In genomic region chr3:150379469-150379868, GRCh38 we compare ENCODE assay signal across 26 cellular contexts. TPM values are rescaled to one million over a fixed set of nuclear protein-coding genes. Genes with fewer than 3 reads are reported as not detected.
DNase-seq lines count a peak whose midpoint lies in the region; ATAC-seq, FAIRE-seq and TF ChIP-seq lines count a peak whose summit lies in the region.
"Had no signal": no experiment of that assay in that cellular context is flagged by ENCODE, and none has a peak within 500 bp of the region (broad histone marks: within the 10 kb centered on the region; RNA-seq: fewer than 3 reads in every experiment).

No MANE protein-coding gene starts in this region.

- peak overlapping the region; percentile 71 for H4K5ac ChIP-seq in H1 (ENCODE audit: insufficient read length, low read depth, low read length)

- H4K8ac ChIP-seq in H1 (ENCODE audit: extremely low read depth, insufficient read depth, low read length): no peak overlapping the region; the same call in 1 of the 2 replicates

- no peak overlapping the region for H2BK15ac ChIP-seq in H1 (ENCODE audit: low read length)

- no peak for TF ChIP-seq POLR2A in H1 (IDR thresholded peaks at IDR 0.05; ENCODE audit: control extremely low read depth in 1 of 2, low read depth in 2 of 2, low read length in 2 of 2)

- no peak overlapping the region for H2BK5ac ChIP-seq in H1 (ENCODE audit: low read depth, low read length)

- H3K79me1 ChIP-seq in H1 (ENCODE audit: low read depth, low read length): no peaks in the 10 kb centered on the region

- no peak for TF ChIP-seq EP300 in H1 (IDR thresholded peaks at IDR 0.05; ENCODE audit: borderline replicate concordance in 1 of 2, low read depth in 2 of 2, low read length in 2 of 2)

- H2BK120ac ChIP-seq in H1 (replicated peaks; ENCODE audit: low read depth, low read length): no peak overlapping the region

- POLR2A ChIA-PET in WTC11 (lab: Charles Lee): no interaction called here
- POLR2A ChIA-PET in H1 (lab: Charles Lee; ENCODE audit: partially characterized antibody): no interaction called here

- H3K9ac ChIP-seq in H1 (replicated peaks in 1 of 4; ENCODE audit: extremely low read depth in 1 of 4, low read depth in 3 of 4, low read length in 3 of 4): no peak overlapping the region
- H3K9ac ChIP-seq: BLaER1 had no signal

- no peaks in the 10 kb centered on the region for H3K9me3 ChIP-seq in H1 (ENCODE audit: insufficient read depth in 2 of 2, low read depth in 1 of 2, low read length in 1 of 2)
- H3K9me3 ChIP-seq: BE2C, BLaER1 had no signal

- H3K4ac ChIP-seq in H1 (replicated peaks; ENCODE audit: insufficient read length, low read depth, low read length): no peak overlapping the region

- no peaks in the 10 kb centered on the region for H3K23me2 ChIP-seq in H1 (ENCODE audit: low read depth, low read length)

- no peaks in the 10 kb centered on the region for H3K27me3 ChIP-seq in H1 (replicated peaks in 1 of 4; ENCODE audit: control insufficient read depth in 3 of 4, extremely low read depth in 1 of 4, insufficient read depth in 3 of 4, low read length in 3 of 4)
- H3K27me3 ChIP-seq: BE2C, BLaER1 had no signal

- CTCF ChIA-PET in WTC11 (lab: Charles Lee) (no interaction called here), H1 (lab: Charles Lee; ENCODE audit: partially characterized antibody) (no interaction called here)

- no peak overlapping the region for H3K56ac ChIP-seq in H1 (replicated peaks; ENCODE audit: insufficient read length, low read depth, low read length)

- H2BK12ac ChIP-seq in H1 (ENCODE audit: low read depth, low read length): 0 out of 2 replicates have a peak overlapping the region, but pooled peaks have one; percentile 6

- no peak overlapping the region for H3K14ac ChIP-seq in H1 (ENCODE audit: insufficient read length)

- no peaks in the 10 kb centered on the region for H4K20me1 ChIP-seq in H1 (replicated peaks in 1 of 2; ENCODE audit: control insufficient read depth in 1 of 2, insufficient read depth in 2 of 2, low read length in 2 of 2)
- H4K20me1 ChIP-seq: BLaER1 had no signal

- H3K4me1 ChIP-seq in H1 (replicated peaks in 1 of 4; ENCODE audit: control insufficient read depth in 3 of 4, insufficient read depth in 4 of 4, low read length in 3 of 4): peaks cover 0 to 7% (median 2%) of the 10 kb centered on the region in 4 experiments; a peak in 3 of 7 replicates
- H3K4me1 ChIP-seq: BE2C had no signal

- no peak overlapping the region for H3K4me3 Mint-ChIP-seq in WTC11
- H3K4me3 Mint-ChIP-seq: CD14-positive monocyte; CD4-positive, alpha-beta memory T cell; CD4-positive, CD25-positive, alpha-beta regulatory T cell; CD8-positive, alpha-beta memory T cell had no signal

- ATAC-seq in WTC11: 0 out of 2 replicates have a peak, but pooled peaks have one; percentile 48
- ATAC-seq in HG03520 (IDR thresholded peaks at IDR 0.05; ENCODE audit: unreplicated experiment): no peak
- ATAC-seq: GM12878 had no signal

- no peak for DNase-seq in WTC11 (ENCODE audit: low spot score)
- no peak for DNase-seq in H1 (ENCODE audit: low read depth in 1 of 2, low spot score in 2 of 2)
- no peak for DNase-seq in activated CD4-positive, alpha-beta T cell treated with anti-CD3 and anti-CD28 coated beads for 1 hour
- no peak for DNase-seq in NCI-H1436 treated with DMSO at 0.1 percent for 48 hours (lab: John Stamatoyannopoulos, UW)
- DNase-seq: 8988T; ACHN; BE2C; C1 segment of cervical spinal cord; CD4-positive, alpha-beta memory T cell; CD4-positive, CD25-positive, alpha-beta regulatory T cell; CD8-positive, alpha-beta memory T cell; COR-L47; DMS 273 treated with DMSO at 0.1 percent for 48 hours; DMS153; DMS53; DMS79; DND-41; EL; GDM1 had no signal

- H3K36me3 Mint-ChIP-seq in WTC11: no peaks in the 10 kb centered on the region
- H3K36me3 Mint-ChIP-seq: CD14-positive monocyte; CD4-positive, alpha-beta memory T cell; CD4-positive, CD25-positive, alpha-beta regulatory T cell; CD8-positive, alpha-beta memory T cell had no signal

- H4K91ac ChIP-seq in H1 (replicated peaks; ENCODE audit: insufficient read length, low read length): peak overlapping the region; percentile 84

- H2AFZ ChIP-seq in H1 (ENCODE audit: low read length): no peak overlapping the region

- H3K9me3 Mint-ChIP-seq in WTC11: peaks cover 3% of the 10 kb centered on the region
- H3K9me3 Mint-ChIP-seq: CD14-positive monocyte; CD4-positive, alpha-beta memory T cell; CD4-positive, CD25-positive, alpha-beta regulatory T cell had no signal

- no peak overlapping the region for H3K27ac ChIP-seq in H1 (ENCODE audit: low read depth, low read length)
- H3K27ac ChIP-seq: BLaER1 had no signal

- no peak overlapping the region for H3K23ac ChIP-seq in H1 (ENCODE audit: insufficient read length)

- H3K4me3 ChIP-seq in H1 (ENCODE audit: extremely low read depth in 1 of 4, insufficient read depth in 2 of 4, low read depth in 3 of 4, low read length in 4 of 4): no peak overlapping the region
- H3K4me3 ChIP-seq: BLaER1, GM12878 had no signal

- no peak overlapping the region for H2BK20ac ChIP-seq in H1 (ENCODE audit: low read length)

- no peak for FAIRE-seq in H1 (lab: Jason Lieb, UNC)
- FAIRE-seq: A204.1, GM12878, GM12892, GM18507 had no signal

- no peak overlapping the region for H2AK5ac ChIP-seq in H1 (ENCODE audit: low read depth, low read length)

- H3K36me3 ChIP-seq in H1 (ENCODE audit: control insufficient read depth in 2 of 4, insufficient read depth in 4 of 4, low read length in 3 of 4): no peaks in the 10 kb centered on the region
- H3K36me3 ChIP-seq: BE2C, BLaER1 had no signal

- no peaks in the 10 kb centered on the region for H3K79me2 ChIP-seq in H1 (ENCODE audit: control insufficient read depth in 1 of 2, insufficient read depth in 2 of 2, low read length in 2 of 2)

- H3K27ac Mint-ChIP-seq in WTC11: no peak overlapping the region
- H3K27ac Mint-ChIP-seq: CD4-positive, alpha-beta memory T cell; CD4-positive, CD25-positive, alpha-beta regulatory T cell had no signal

- no peak for TF ChIP-seq CTCF in WTC11 (IDR thresholded peaks at IDR 0.05)
- no peak for TF ChIP-seq CTCF in H1 (IDR thresholded peaks at IDR 0.05; ENCODE audit: control extremely low read depth in 1 of 3, insufficient read depth in 1 of 3, low read depth in 1 of 3, low read length in 3 of 3)

- H3K4me1 Mint-ChIP-seq in WTC11: peaks cover 31% of the 10 kb centered on the region

- 0 out of 4 replicates have a peak overlapping the region, but pooled peaks of 1 of the 2 experiments have one; percentile 15 for H3K4me2 ChIP-seq in H1 (ENCODE audit: insufficient read depth in 1 of 2, low read depth in 2 of 2, low read length in 2 of 2)
- H3K4me2 ChIP-seq: BLaER1 had no signal

- no peak for TF ChIP-seq RAD21 in H1 (IDR thresholded peaks at IDR 0.05 in 1 of 2, conservative IDR thresholded peaks at IDR 0.05 in 1 of 2; ENCODE audit: low read depth in 2 of 2, low read length in 2 of 2)

- no peaks in the 10 kb centered on the region for H3K27me3 Mint-ChIP-seq in WTC11 (ENCODE audit: low read depth)
- H3K27me3 Mint-ChIP-seq: CD4-positive, alpha-beta memory T cell; CD8-positive, alpha-beta memory T cell had no signal

- no peak overlapping the region; the same call in 1 of the 2 replicates for H3K18ac ChIP-seq in H1 (ENCODE audit: extremely low read depth, low read length)

- WGBS in H1 (ENCODE audit: extremely low coverage in 1 of 2, insufficient coverage in 1 of 2, insufficient read length in 1 of 2, insufficient replicate concordance in 2 of 2, low coverage in 1 of 2, low lambda C conversion rate in 2 of 2, missing lambda C conversion rate in 1 of 2), 2 experiments: 89% methylated on average over 1 of the region's 1 CpG; no CpG with 5 or more reads in 1 of the 2 experiments

TF ChIP-seq in WTC11, 78 proteins besides CTCF, POLR2A, EP300 and RAD21 (continues in another document):
- TF ChIP-seq ATF3 (CRISPR knock-in tag; conservative IDR thresholded peaks at IDR 0.05): no peak
- peak; percentile 51 for TF ChIP-seq ZNF121 (CRISPR knock-in tag; IDR thresholded peaks at IDR 0.05)

TF ChIP-seq in H1, 55 proteins besides CTCF, POLR2A, EP300 and RAD21:
- TF ChIP-seq E2F6 (IDR thresholded peaks at IDR 0.05) (no peak), KDM1A (IDR thresholded peaks at IDR 0.05; ENCODE audit: borderline replicate concordance, low read length) (peak; percentile 69; the same call in 1 of the 2 replicates)

RNA-seq across cellular contexts. Expression of gene TSC22D2, which starts 28.6 kb away (rescaled TPM):
- 20.1 to 24.0 TPM (median 21.1 TPM) in 3 replicates for total RNA-seq in WTC11 (2021)
- total RNA-seq in H1 (2021; fragmentation: NEBNext Ultra II Directional; extraction: Animal tissue kit (Norgen Biotek cat#: 25700)): 25.8 and 27.6 TPM in 2 replicates
- polyA plus RNA-seq in H1 (2011; rRNA removed): 3.4 and 3.6 TPM in 2 replicates
- 4.0 TPM for polyA plus RNA-seq in H1 (2011; cell fraction: cytosol; rRNA removed)
- polyA plus RNA-seq in H1 (2011; cell fraction: nucleus; rRNA removed): 8.6 TPM
- 12.4 to 18.6 TPM (median 14.0 TPM) in 4 replicates for polyA plus RNA-seq in H1 (2012, experiment 1 of 2)
- 3.9 TPM for polyA plus RNA-seq in H1 (2012, experiment 2 of 2)
- 15.7 TPM for polyA plus RNA-seq in H1 (2013, experiment 1 of 2)
- 13.9 TPM for polyA plus RNA-seq in H1 (2013, experiment 2 of 2)
- polyA minus RNA-seq in H1 (2011; rRNA and poly(A)+ RNA removed): 12.9 and 14.9 TPM in 2 replicates
- 15.6 TPM for polyA minus RNA-seq in H1 (2011; cell fraction: cytosol; rRNA and poly(A)+ RNA removed)
- polyA minus RNA-seq in H1 (2011; cell fraction: nucleus; rRNA and poly(A)+ RNA removed): 42.9 TPM
